In genomic region chr10:69425513-69426298, GRCh38 we compare ENCODE assay signal across 10 cellular contexts. TPM values are rescaled to one million over a fixed set of nuclear protein-coding genes. Genes with fewer than 3 reads are reported as not detected.
DNase-seq lines count a peak whose midpoint lies in the region; ATAC-seq and TF ChIP-seq lines count a peak whose summit lies in the region.
"Had no signal": no experiment of that assay in that cellular context is flagged by ENCODE, and none has a peak within 500 bp of the region (broad histone marks: within the 10 kb centered on the region; RNA-seq: fewer than 3 reads in every experiment).

No MANE protein-coding gene starts in this region.

- H3K27ac Mint-ChIP-seq in GM23338: no peak overlapping the region
- H3K27ac Mint-ChIP-seq in stimulated activated naive CD8-positive, alpha-beta T cell treated with anti-CD3 and anti-CD28 coated beads, Interleukin-15, amount 100 ng/mL, for 72 hours: peak overlapping the region in 1 of 2 donors; percentile 35

- H3K79me2 ChIP-seq in GM23338 (replicated peaks; ENCODE audit: insufficient read depth): no peaks in the 10 kb centered on the region

- H4K20me1 ChIP-seq in BLaER1 (no peaks in the 10 kb centered on the region), GM23338 (replicated peaks; ENCODE audit: insufficient read depth) (no peaks in the 10 kb centered on the region)

- peaks cover 11% of the 10 kb centered on the region; the same call in 1 of the 2 replicates for H3K9me2 ChIP-seq in GM23338 (ENCODE audit: insufficient read depth)

- no peaks in the 10 kb centered on the region; the same call in 2 of the 3 replicates for H3K9me3 Mint-ChIP-seq in GM23338
- peaks cover 0 to 7% of the 10 kb centered on the region in 2 donors for H3K9me3 Mint-ChIP-seq in stimulated activated naive CD8-positive, alpha-beta T cell treated with anti-CD3 and anti-CD28 coated beads, Interleukin-15, amount 100 ng/mL, for 72 hours

- ATAC-seq in GM23338 (no peak), aorta (ENCODE audit: low FRiP score) (no peak)
- no peak for ATAC-seq in stimulated activated naive CD8-positive, alpha-beta T cell treated with anti-CD3 and anti-CD28 coated beads, Interleukin-15, amount 100 ng/mL, for 72 hours

- H3K27me3 ChIP-seq in BLaER1: no peaks in the 10 kb centered on the region
- no peaks in the 10 kb centered on the region for H3K27me3 ChIP-seq in GM23338 (ENCODE audit: insufficient read depth)
- no peaks in the 10 kb centered on the region for H3K27me3 ChIP-seq in aorta (ENCODE audit: control insufficient read depth in 1 of 2, insufficient read depth in 2 of 2, low read length in 1 of 2)

- H3K4me2 ChIP-seq in BLaER1 (peak overlapping the region; percentile 37), GM23338 (no peak overlapping the region)

- no peak overlapping the region for H3K4me3 Mint-ChIP-seq in GM23338
- H3K4me3 Mint-ChIP-seq in stimulated activated naive CD8-positive, alpha-beta T cell treated with anti-CD3 and anti-CD28 coated beads, Interleukin-15, amount 100 ng/mL, for 72 hours: no peak overlapping the region

- H3K4me1 ChIP-seq in BLaER1 (peaks cover 23% of the 10 kb centered on the region), GM23338 (ENCODE audit: insufficient read depth) (no peaks in the 10 kb centered on the region), aorta (ENCODE audit: control insufficient read depth in 1 of 2, insufficient read depth in 2 of 2, low read length in 2 of 2) (no peaks in the 10 kb centered on the region)

- H3K9ac ChIP-seq in BLaER1: no peak overlapping the region

- no peaks in the 10 kb centered on the region for H3F3A ChIP-seq in GM23338 (replicated peaks; ENCODE audit: low read depth)

- TF ChIP-seq CTCF in GM23338 (conservative IDR thresholded peaks at IDR 0.05; ENCODE audit: low read depth in 2 of 2): no peak

- no peaks in the 10 kb centered on the region for H3K36me3 Mint-ChIP-seq in GM23338 (ENCODE audit: low read depth)

- peak overlapping the region; percentile 76; the same call in 1 of the 2 replicates for H2AFZ ChIP-seq in GM23338

- H3K9me3 ChIP-seq in BLaER1: no peaks in the 10 kb centered on the region
- H3K9me3 ChIP-seq in aorta (ENCODE audit: control insufficient read depth, low read length): no peaks in the 10 kb centered on the region

- H3K27ac ChIP-seq in BLaER1 (no peak overlapping the region), GM23338 (ENCODE audit: low read depth) (no peak overlapping the region), aorta (ENCODE audit: low read depth in 1 of 2, low read length in 2 of 2) (no peak overlapping the region)

- H3K36me3 ChIP-seq in BLaER1 (no peaks in the 10 kb centered on the region), GM23338 (ENCODE audit: insufficient read depth) (no peaks in the 10 kb centered on the region), aorta (ENCODE audit: control insufficient read depth in 1 of 2, insufficient read depth in 2 of 2, low read length in 1 of 2) (no peaks in the 10 kb centered on the region)

- H3K27me3 Mint-ChIP-seq in GM23338 (ENCODE audit: insufficient read depth, low read depth, poor library complexity): peaks cover 7% of the 10 kb centered on the region
- no peaks in the 10 kb centered on the region for H3K27me3 Mint-ChIP-seq in stimulated activated naive CD8-positive, alpha-beta T cell treated with anti-CD3 and anti-CD28 coated beads, Interleukin-15, amount 100 ng/mL, for 72 hours

- H3K4me3 ChIP-seq in BLaER1: no peak overlapping the region
- H3K4me3 ChIP-seq in GM23338: no peak overlapping the region
- H3K4me3 ChIP-seq in aorta (ENCODE audit: low read length in 2 of 2): no peak overlapping the region

- DNase-seq in GM23338 (ENCODE audit: low spot score): no peak
- DNase-seq in T-helper 9 cell: peak; percentile 41
- DNase-seq in kidney tubule cell (ENCODE audit: low spot score): peak; percentile 61
- no peak for DNase-seq in Ammon's horn (ENCODE audit: low spot score)
- DNase-seq in aorta: no peak
- no peak for DNase-seq in KBM-7
- no peak for DNase-seq in stimulated activated naive CD8-positive, alpha-beta T cell treated with anti-CD3 and anti-CD28 coated beads, Interleukin-15, amount 100 ng/mL, for 72 hours
- DNase-seq: glutamatergic neuron, NCI-H2107 had no signal

- WGBS in aorta, 2 donors: 74 to 82% methylated on average over 5 of the region's 5 CpGs

- in situ Hi-C loops in KBM-7 (cut with MboI; ENCODE audit: low pct_unique_long_range_greater_than_20kb, low sequenced_read_pairs): no loop called here

- H3K4me1 Mint-ChIP-seq in GM23338: peaks cover 6% of the 10 kb centered on the region
- H3K4me1 Mint-ChIP-seq in stimulated activated naive CD8-positive, alpha-beta T cell treated with anti-CD3 and anti-CD28 coated beads, Interleukin-15, amount 100 ng/mL, for 72 hours: peaks cover 46% of the 10 kb centered on the region

- intact Hi-C loops in aorta (cut with DNase I): loop anchor here in 1 of 2 donors (2.0 kb wide), 1 partner anchor 81 kb away; no protein-coding TSS in a partner anchor

TF ChIP-seq in GM23338, 12 proteins besides CTCF, POLR2A, EP300 and RAD21 (continues in another document):
- TF ChIP-seq ZNF331 (CRISPR knock-in tag; IDR thresholded peaks at IDR 0.05; ENCODE audit: low read depth) (no peak), EZH2phosphoT487 (IDR thresholded peaks at IDR 0.05; ENCODE audit: unreplicated experiment) (no peak), EZH2 (IDR thresholded peaks at IDR 0.05; ENCODE audit: low read depth, unreplicated experiment) (no peak), NANOG (IDR thresholded peaks at IDR 0.05; ENCODE audit: borderline replicate concordance) (no peak), JUNB (IDR thresholded peaks at IDR 0.05; ENCODE audit: unreplicated experiment) (no peak), POLR2AphosphoS5 (IDR thresholded peaks at IDR 0.05; ENCODE audit: low read depth) (no peak), STAT1 (IDR thresholded peaks at IDR 0.05; ENCODE audit: unreplicated experiment) (no peak), CREB1 (CRISPR knock-in tag; IDR thresholded peaks at IDR 0.05; ENCODE audit: low read depth) (no peak)
- TF ChIP-seq, protein P1, sequence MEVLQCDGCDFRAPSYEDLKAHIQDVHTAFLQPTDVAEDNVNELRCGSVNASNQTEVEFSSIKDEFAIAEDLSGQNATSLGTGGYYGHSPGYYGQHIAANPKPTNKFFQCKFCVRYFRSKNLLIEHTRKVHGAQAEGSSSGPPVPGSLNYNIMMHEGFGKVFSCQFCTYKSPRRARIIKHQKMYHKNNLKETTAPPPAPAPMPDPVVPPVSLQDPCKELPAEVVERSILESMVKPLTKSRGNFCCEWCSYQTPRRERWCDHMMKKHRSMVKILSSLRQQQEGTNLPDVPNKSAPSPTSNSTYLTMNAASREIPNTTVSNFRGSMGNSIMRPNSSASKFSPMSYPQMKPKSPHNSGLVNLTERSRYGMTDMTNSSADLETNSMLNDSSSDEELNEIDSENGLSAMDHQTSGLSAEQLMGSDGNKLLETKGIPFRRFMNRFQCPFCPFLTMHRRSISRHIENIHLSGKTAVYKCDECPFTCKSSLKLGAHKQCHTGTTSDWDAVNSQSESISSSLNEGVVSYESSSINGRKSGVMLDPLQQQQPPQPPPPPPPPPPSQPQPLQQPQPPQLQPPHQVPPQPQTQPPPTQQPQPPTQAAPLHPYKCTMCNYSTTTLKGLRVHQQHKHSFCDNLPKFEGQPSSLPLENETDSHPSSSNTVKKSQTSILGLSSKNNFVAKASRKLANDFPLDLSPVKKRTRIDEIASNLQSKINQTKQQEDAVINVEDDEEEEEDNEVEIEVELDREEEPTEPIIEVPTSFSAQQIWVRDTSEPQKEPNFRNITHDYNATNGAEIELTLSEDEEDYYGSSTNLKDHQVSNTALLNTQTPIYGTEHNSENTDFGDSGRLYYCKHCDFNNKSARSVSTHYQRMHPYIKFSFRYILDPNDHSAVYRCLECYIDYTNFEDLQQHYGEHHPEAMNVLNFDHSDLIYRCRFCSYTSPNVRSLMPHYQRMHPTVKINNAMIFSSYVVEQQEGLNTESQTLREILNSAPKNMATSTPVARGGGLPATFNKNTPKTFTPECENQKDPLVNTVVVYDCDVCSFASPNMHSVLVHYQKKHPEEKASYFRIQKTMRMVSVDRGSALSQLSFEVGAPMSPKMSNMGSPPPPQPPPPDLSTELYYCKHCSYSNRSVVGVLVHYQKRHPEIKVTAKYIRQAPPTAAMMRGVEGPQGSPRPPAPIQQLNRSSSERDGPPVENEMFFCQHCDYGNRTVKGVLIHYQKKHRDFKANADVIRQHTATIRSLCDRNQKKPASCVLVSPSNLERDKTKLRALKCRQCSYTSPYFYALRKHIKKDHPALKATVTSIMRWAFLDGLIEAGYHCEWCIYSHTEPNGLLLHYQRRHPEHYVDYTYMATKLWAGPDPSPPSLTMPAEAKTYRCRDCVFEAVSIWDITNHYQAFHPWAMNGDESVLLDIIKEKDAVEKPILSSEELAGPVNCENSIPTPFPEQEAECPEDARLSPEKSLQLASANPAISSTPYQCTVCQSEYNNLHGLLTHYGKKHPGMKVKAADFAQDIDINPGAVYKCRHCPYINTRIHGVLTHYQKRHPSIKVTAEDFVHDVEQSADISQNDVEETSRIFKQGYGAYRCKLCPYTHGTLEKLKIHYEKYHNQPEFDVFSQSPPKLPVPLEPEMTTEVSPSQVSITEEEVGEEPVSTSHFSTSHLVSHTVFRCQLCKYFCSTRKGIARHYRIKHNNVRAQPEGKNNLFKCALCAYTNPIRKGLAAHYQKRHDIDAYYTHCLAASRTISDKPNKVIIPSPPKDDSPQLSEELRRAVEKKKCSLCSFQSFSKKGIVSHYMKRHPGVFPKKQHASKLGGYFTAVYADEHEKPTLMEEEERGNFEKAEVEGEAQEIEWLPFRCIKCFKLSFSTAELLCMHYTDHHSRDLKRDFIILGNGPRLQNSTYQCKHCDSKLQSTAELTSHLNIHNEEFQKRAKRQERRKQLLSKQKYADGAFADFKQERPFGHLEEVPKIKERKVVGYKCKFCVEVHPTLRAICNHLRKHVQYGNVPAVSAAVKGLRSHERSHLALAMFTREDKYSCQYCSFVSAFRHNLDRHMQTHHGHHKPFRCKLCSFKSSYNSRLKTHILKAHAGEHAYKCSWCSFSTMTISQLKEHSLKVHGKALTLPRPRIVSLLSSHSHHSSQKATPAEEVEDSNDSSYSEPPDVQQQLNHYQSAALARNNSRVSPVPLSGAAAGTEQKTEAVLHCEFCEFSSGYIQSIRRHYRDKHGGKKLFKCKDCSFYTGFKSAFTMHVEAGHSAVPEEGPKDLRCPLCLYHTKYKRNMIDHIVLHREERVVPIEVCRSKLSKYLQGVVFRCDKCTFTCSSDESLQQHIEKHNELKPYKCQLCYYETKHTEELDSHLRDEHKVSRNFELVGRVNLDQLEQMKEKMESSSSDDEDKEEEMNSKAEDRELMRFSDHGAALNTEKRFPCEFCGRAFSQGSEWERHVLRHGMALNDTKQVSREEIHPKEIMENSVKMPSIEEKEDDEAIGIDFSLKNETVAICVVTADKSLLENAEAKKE (CRISPR knock-in tag; IDR thresholded peaks at IDR 0.05): no peak

RNA-seq across cellular contexts. Expression of gene TACR2, which starts 9.0 kb away (rescaled TPM):
- 0.54 TPM in 1 of 2 replicates, not detected in the other for total RNA-seq in GM23338 (2014; rRNA removed; shearing (Covaris generic))
- not detected in 2 replicates for polyA plus RNA-seq in GM23338 (2016; fragmentation: Nextera tagmentation; extraction: Ambion mirVana)
- total RNA-seq in aorta: under 1 TPM in 1 of 2 donors, not detected in 1; 0.49 TPM
- polyA plus RNA-seq in aorta: 1 to 10 TPM in 1 of 2 donors, under 1 TPM in 1; 0.31 to 2.5 TPM

RNA-seq across cellular contexts. Expression of gene TSPAN15, which starts 25.6 kb away (rescaled TPM):
- 10.1 and 12.5 TPM in 2 replicates for total RNA-seq in GM23338 (2014; rRNA removed; shearing (Covaris generic))
- polyA plus RNA-seq in GM23338 (2016; fragmentation: Nextera tagmentation; extraction: Ambion mirVana) (6.6 TPM in 2 replicates), aorta (10 to 100 TPM in 1 of 2 donors, 1 to 10 TPM in 1; 1.8 to 10.3 TPM)
- 10 to 100 TPM; 12.8 to 16.8 TPM for total RNA-seq in aorta

Comparison
In these comparisons a context has a peak if more than half of its experiments do, and no peak if none do; other contexts are left out.
1. DNase-seq: peak in T-helper 9 cell (single experiment) and kidney tubule cell (single experiment); none in GM23338 (single experiment), Ammon's horn (single experiment), aorta (0 of 2), KBM-7 (single experiment) and stimulated activated naive CD8-positive, alpha-beta T cell treated with anti-CD3 and anti-CD28 coated beads, Interleukin-15, amount 100 ng/mL, for 72 hours (0 of 2).